In the genomic region with DNA sequence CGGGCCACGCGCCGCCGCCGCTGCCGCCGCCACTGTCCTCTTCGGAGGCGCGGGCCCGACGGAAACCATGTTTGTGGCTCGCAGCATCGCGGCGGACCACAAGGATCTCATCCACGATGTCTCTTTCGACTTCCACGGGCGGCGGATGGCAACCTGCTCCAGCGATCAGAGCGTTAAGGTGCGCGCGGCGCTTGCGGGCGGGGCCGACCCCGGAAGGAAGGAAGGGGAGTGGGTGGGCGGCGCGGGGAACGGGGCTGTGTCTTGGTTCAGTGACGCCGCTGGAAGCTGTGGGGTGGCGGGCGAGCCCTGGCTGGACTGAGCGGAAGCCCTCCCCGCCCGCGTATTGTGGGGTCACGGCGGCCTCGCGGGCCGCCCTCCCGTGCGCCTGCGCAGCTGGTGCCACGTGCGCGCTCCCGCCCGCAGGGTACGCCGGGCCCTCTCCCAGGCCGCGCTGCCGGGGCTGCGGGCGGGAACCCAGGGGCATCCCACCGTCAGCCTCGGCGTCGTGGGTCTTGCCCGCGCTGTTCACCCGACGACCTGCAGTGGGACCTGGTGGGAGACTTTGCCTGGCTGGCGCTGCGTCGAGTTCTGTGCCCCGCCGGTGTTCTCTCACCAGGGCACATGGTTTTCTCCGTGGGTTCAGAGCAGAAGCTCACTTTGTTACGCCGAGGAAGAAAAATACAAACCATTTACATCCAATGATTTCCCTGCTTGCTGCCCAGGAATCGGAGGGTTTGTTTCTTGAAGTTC, we compare ENCODE assay signal across 1 cellular context.
TF ChIP-seq lines count a peak whose summit lies in the region.

No MANE protein-coding gene starts in this region.

TF ChIP-seq in K562, 482 proteins besides CTCF, POLR2A, EP300 and RAD21 (continued from another document and continues in another):
- TF ChIP-seq CBFA2T2 (conservative IDR thresholded peaks at IDR 0.05) = no peak
- TF ChIP-seq TCF3 (CRISPR knock-in tag; IDR thresholded peaks at IDR 0.05) = no peak; the same call in 1 of the 2 replicates
- TF ChIP-seq, protein P1, sequence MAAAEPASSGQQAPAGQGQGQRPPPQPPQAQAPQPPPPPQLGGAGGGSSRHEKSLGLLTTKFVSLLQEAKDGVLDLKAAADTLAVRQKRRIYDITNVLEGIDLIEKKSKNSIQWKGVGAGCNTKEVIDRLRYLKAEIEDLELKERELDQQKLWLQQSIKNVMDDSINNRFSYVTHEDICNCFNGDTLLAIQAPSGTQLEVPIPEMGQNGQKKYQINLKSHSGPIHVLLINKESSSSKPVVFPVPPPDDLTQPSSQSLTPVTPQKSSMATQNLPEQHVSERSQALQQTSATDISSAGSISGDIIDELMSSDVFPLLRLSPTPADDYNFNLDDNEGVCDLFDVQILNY (CRISPR knock-in tag; IDR thresholded peaks at IDR 0.05) = 0 out of 2 replicates have a peak, but pooled peaks have one; percentile 62
- TF ChIP-seq, protein P2, sequence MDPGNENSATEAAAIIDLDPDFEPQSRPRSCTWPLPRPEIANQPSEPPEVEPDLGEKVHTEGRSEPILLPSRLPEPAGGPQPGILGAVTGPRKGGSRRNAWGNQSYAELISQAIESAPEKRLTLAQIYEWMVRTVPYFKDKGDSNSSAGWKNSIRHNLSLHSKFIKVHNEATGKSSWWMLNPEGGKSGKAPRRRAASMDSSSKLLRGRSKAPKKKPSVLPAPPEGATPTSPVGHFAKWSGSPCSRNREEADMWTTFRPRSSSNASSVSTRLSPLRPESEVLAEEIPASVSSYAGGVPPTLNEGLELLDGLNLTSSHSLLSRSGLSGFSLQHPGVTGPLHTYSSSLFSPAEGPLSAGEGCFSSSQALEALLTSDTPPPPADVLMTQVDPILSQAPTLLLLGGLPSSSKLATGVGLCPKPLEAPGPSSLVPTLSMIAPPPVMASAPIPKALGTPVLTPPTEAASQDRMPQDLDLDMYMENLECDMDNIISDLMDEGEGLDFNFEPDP (CRISPR knock-in tag; IDR thresholded peaks at IDR 0.05) = no peak
- no peak for TF ChIP-seq HEY1 (CRISPR knock-in tag; IDR thresholded peaks at IDR 0.05; ENCODE audit: borderline replicate concordance)
- no peak for TF ChIP-seq JUNB (CRISPR knock-in tag; conservative IDR thresholded peaks at IDR 0.05)
- TF ChIP-seq TBL1XR1 (IDR thresholded peaks at IDR 0.05; ENCODE audit: low read length in 2 of 2) = no peak; a peak in 1 of 4 replicates
- TF ChIP-seq, protein P3, sequence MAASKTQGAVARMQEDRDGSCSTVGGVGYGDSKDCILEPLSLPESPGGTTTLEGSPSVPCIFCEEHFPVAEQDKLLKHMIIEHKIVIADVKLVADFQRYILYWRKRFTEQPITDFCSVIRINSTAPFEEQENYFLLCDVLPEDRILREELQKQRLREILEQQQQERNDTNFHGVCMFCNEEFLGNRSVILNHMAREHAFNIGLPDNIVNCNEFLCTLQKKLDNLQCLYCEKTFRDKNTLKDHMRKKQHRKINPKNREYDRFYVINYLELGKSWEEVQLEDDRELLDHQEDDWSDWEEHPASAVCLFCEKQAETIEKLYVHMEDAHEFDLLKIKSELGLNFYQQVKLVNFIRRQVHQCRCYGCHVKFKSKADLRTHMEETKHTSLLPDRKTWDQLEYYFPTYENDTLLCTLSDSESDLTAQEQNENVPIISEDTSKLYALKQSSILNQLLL (CRISPR knock-in tag; IDR thresholded peaks at IDR 0.05; ENCODE audit: borderline replicate concordance) = no peak
- TF ChIP-seq, protein P4, sequence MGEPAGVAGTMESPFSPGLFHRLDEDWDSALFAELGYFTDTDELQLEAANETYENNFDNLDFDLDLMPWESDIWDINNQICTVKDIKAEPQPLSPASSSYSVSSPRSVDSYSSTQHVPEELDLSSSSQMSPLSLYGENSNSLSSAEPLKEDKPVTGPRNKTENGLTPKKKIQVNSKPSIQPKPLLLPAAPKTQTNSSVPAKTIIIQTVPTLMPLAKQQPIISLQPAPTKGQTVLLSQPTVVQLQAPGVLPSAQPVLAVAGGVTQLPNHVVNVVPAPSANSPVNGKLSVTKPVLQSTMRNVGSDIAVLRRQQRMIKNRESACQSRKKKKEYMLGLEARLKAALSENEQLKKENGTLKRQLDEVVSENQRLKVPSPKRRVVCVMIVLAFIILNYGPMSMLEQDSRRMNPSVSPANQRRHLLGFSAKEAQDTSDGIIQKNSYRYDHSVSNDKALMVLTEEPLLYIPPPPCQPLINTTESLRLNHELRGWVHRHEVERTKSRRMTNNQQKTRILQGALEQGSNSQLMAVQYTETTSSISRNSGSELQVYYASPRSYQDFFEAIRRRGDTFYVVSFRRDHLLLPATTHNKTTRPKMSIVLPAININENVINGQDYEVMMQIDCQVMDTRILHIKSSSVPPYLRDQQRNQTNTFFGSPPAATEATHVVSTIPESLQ (CRISPR knock-in tag; IDR thresholded peaks at IDR 0.05) = peak; percentile 65; the same call in 1 of the 2 replicates
- no peak for TF ChIP-seq RHOXF2B (CRISPR knock-in tag; conservative IDR thresholded peaks at IDR 0.05)
- TF ChIP-seq, protein P5, sequence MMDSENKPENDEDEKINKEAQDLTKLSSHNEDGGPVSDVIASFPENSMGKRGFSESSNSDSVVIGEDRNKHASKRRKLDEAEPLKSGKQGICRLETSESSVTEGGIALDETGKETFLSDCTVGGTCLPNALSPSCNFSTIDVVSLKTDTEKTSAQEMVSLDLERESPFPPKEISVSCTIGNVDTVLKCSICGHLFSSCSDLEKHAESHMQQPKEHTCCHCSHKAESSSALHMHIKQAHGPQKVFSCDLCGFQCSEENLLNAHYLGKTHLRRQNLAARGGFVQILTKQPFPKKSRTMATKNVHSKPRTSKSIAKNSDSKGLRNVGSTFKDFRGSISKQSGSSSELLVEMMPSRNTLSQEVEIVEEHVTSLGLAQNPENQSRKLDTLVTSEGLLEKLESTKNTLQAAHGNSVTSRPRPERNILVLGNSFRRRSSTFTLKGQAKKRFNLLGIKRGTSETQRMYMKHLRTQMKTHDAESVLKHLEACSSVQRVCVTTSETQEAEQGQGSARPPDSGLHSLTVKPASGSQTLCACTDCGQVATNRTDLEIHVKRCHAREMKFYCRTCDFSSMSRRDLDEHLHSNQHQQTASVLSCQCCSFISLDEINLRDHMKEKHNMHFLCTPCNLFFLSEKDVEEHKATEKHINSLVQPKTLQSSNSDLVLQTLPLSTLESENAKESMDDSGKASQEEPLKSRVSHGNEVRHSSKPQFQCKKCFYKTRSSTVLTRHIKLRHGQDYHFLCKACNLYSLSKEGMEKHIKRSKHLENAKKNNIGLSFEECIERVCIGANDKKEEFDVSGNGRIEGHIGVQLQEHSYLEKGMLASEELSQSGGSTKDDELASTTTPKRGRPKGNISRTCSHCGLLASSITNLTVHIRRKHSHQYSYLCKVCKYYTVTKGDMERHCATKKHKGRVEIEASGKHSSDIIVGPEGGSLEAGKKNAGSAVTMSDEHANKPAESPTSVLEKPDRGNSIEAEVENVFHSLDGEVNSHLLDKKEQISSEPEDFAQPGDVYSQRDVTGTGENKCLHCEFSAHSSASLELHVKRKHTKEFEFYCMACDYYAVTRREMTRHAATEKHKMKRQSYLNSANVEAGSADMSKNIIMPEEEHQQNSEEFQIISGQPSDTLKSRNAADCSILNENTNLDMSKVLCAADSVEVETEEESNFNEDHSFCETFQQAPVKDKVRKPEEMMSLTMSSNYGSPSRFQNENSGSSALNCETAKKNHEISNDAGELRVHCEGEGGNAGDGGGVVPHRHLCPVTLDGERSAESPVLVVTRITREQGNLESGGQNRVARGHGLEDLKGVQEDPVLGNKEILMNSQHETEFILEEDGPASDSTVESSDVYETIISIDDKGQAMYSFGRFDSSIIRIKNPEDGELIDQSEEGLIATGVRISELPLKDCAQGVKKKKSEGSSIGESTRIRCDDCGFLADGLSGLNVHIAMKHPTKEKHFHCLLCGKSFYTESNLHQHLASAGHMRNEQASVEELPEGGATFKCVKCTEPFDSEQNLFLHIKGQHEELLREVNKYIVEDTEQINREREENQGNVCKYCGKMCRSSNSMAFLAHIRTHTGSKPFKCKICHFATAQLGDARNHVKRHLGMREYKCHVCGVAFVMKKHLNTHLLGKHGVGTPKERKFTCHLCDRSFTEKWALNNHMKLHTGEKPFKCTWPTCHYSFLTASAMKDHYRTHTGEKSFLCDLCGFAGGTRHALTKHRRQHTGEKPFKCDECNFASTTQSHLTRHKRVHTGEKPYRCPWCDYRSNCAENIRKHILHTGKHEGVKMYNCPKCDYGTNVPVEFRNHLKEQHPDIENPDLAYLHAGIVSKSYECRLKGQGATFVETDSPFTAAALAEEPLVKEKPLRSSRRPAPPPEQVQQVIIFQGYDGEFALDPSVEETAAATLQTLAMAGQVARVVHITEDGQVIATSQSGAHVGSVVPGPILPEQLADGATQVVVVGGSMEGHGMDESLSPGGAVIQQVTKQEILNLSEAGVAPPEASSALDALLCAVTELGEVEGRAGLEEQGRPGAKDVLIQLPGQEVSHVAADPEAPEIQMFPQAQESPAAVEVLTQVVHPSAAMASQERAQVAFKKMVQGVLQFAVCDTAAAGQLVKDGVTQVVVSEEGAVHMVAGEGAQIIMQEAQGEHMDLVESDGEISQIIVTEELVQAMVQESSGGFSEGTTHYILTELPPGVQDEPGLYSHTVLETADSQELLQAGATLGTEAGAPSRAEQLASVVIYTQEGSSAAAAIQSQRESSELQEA (IDR thresholded peaks at IDR 0.05; ENCODE audit: low read depth) = no peak
- TF ChIP-seq EZH2 (IDR thresholded peaks at IDR 0.05; ENCODE audit: borderline replicate concordance, low read depth, low read length) = no peak
- no peak; the same call in 1 of the 2 replicates for TF ChIP-seq ZNF121 (CRISPR knock-in tag; conservative IDR thresholded peaks at IDR 0.05)
- TF ChIP-seq PURB (CRISPR knock-in tag; IDR thresholded peaks at IDR 0.05; ENCODE audit: low read depth) = no peak
- no peak for TF ChIP-seq ZNF24 (IDR thresholded peaks at IDR 0.05)
- TF ChIP-seq PCBP2 (IDR thresholded peaks at IDR 0.05; ENCODE audit: low read depth, low read length, poor library complexity, severe bottlenecking) = no peak
- no peak for TF ChIP-seq EHMT2 (IDR thresholded peaks at IDR 0.05)
- TF ChIP-seq ATF7 (IDR thresholded peaks at IDR 0.05) = peak; percentile 58
- peak; percentile 88 for TF ChIP-seq POLR2B (IDR thresholded peaks at IDR 0.05; ENCODE audit: low read depth, partially characterized antibody)
- TF ChIP-seq, protein P6, sequence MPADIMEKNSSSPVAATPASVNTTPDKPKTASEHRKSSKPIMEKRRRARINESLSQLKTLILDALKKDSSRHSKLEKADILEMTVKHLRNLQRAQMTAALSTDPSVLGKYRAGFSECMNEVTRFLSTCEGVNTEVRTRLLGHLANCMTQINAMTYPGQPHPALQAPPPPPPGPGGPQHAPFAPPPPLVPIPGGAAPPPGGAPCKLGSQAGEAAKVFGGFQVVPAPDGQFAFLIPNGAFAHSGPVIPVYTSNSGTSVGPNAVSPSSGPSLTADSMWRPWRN (IDR thresholded peaks at IDR 0.05; ENCODE audit: low read depth) = no peak
- no peak; a peak in 1 of 4 replicates for TF ChIP-seq ETV6 (IDR thresholded peaks at IDR 0.05; ENCODE audit: borderline replicate concordance in 1 of 2, low read depth in 2 of 2, low read length in 1 of 2)
- peak; percentile 88; the same call in 1 of the 2 replicates for TF ChIP-seq ETV6 (CRISPR knock-in tag; IDR thresholded peaks at IDR 0.05; ENCODE audit: borderline replicate concordance)
- TF ChIP-seq SAFB2 (IDR thresholded peaks at IDR 0.05; ENCODE audit: borderline replicate concordance, low read depth, low read length, severe bottlenecking) = no peak
- no peak for TF ChIP-seq SIN3B (IDR thresholded peaks at IDR 0.05; ENCODE audit: low read depth)
- TF ChIP-seq, protein P7, sequence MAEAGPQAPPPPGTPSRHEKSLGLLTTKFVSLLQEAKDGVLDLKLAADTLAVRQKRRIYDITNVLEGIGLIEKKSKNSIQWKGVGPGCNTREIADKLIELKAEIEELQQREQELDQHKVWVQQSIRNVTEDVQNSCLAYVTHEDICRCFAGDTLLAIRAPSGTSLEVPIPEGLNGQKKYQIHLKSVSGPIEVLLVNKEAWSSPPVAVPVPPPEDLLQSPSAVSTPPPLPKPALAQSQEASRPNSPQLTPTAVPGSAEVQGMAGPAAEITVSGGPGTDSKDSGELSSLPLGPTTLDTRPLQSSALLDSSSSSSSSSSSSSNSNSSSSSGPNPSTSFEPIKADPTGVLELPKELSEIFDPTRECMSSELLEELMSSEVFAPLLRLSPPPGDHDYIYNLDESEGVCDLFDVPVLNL (CRISPR knock-in tag; IDR thresholded peaks at IDR 0.05; ENCODE audit: low read depth) = peak; percentile 45; the same call in 1 of the 2 replicates
- TF ChIP-seq NR4A1 (CRISPR knock-in tag; IDR thresholded peaks at IDR 0.05) = peak; percentile 93
- TF ChIP-seq NR4A1 (tag; IDR thresholded peaks at IDR 0.05) = peak; percentile 94
- TF ChIP-seq KLF6 (CRISPR knock-in tag; IDR thresholded peaks at IDR 0.05; ENCODE audit: borderline replicate concordance) = no peak
- peak; percentile 89 for TF ChIP-seq ZNF589 (CRISPR knock-in tag; IDR thresholded peaks at IDR 0.05; ENCODE audit: low read depth)
- TF ChIP-seq, protein P8, sequence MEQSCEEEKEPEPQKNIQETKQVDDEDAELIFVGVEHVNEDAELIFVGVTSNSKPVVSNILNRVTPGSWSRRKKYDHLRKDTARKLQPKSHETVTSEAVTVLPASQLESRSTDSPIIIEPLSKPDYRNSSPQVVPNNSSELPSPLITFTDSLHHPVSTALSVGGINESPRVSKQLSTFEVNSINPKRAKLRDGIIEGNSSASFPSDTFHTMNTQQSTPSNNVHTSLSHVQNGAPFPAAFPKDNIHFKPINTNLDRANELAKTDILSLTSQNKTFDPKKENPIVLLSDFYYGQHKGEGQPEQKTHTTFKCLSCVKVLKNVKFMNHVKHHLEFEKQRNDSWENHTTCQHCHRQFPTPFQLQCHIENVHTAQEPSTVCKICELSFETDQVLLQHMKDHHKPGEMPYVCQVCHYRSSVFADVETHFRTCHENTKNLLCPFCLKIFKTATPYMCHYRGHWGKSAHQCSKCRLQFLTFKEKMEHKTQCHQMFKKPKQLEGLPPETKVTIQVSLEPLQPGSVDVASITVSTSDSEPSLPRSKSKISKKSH (CRISPR knock-in tag; IDR thresholded peaks at IDR 0.05) = no peak
- TF ChIP-seq, protein P9, sequence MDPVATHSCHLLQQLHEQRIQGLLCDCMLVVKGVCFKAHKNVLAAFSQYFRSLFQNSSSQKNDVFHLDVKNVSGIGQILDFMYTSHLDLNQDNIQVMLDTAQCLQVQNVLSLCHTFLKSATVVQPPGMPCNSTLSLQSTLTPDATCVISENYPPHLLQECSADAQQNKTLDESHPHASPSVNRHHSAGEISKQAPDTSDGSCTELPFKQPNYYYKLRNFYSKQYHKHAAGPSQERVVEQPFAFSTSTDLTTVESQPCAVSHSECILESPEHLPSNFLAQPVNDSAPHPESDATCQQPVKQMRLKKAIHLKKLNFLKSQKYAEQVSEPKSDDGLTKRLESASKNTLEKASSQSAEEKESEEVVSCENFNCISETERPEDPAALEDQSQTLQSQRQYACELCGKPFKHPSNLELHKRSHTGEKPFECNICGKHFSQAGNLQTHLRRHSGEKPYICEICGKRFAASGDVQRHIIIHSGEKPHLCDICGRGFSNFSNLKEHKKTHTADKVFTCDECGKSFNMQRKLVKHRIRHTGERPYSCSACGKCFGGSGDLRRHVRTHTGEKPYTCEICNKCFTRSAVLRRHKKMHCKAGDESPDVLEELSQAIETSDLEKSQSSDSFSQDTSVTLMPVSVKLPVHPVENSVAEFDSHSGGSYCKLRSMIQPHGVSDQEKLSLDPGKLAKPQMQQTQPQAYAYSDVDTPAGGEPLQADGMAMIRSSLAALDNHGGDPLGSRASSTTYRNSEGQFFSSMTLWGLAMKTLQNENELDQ (CRISPR knock-in tag; IDR thresholded peaks at IDR 0.05; ENCODE audit: borderline replicate concordance) = no peak
- TF ChIP-seq, protein P10, sequence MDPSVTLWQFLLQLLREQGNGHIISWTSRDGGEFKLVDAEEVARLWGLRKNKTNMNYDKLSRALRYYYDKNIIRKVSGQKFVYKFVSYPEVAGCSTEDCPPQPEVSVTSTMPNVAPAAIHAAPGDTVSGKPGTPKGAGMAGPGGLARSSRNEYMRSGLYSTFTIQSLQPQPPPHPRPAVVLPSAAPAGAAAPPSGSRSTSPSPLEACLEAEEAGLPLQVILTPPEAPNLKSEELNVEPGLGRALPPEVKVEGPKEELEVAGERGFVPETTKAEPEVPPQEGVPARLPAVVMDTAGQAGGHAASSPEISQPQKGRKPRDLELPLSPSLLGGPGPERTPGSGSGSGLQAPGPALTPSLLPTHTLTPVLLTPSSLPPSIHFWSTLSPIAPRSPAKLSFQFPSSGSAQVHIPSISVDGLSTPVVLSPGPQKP (CRISPR knock-in tag; IDR thresholded peaks at IDR 0.05) = no peak
